In genomic region chr18:47582055-47582454, GRCh38 we compare ENCODE assay signal across 2 cellular contexts.
TF ChIP-seq lines count a peak whose summit lies in the region.

No MANE protein-coding gene starts in this region.

TF ChIP-seq in HEK293, 187 proteins besides CTCF, POLR2A, EP300 and RAD21 (continued from another document):
- no peak for TF ChIP-seq ZNF169 (tag by site-specific recombination; IDR thresholded peaks at IDR 0.05)

TF ChIP-seq in K562, 482 proteins besides CTCF, POLR2A, EP300 and RAD21:
- TF ChIP-seq PBX2 (CRISPR knock-in tag; IDR thresholded peaks at IDR 0.05; ENCODE audit: low read depth) (no peak), PBX2 (tag; conservative IDR thresholded peaks at IDR 0.05; ENCODE audit: low read depth) (0 out of 2 replicates have a peak, but pooled peaks have one; percentile 9), CCAR2 (IDR thresholded peaks at IDR 0.05; ENCODE audit: low read depth, low read length) (no peak), PKNOX1 (IDR thresholded peaks at IDR 0.05) (peak; percentile 61)
